ENCODE assay signal across 8 cellular contexts in genomic region chr4:1010522-1011021, GRCh38. TPM values are rescaled to one million over a fixed set of nuclear protein-coding genes. Genes with fewer than 3 reads are reported as not detected.
DNase-seq lines count a peak whose midpoint lies in the region; ATAC-seq and TF ChIP-seq lines count a peak whose summit lies in the region.

No MANE protein-coding gene starts in this region.

- peaks cover 9 to 16% of the 10 kb centered on the region in 2 donors for H3K4me1 ChIP-seq in breast epithelium

- no peak for TF ChIP-seq CTCF in WI38 (IDR thresholded peaks at IDR 0.05; ENCODE audit: low read depth, low read length)
- no peak for TF ChIP-seq CTCF in breast epithelium (IDR thresholded peaks at IDR 0.05)
- no peak for TF ChIP-seq CTCF in lower leg skin (IDR thresholded peaks at IDR 0.05)

- TF ChIP-seq RAD21 in Ishikawa (IDR thresholded peaks at IDR 0.05; ENCODE audit: low read depth): no peak

- TF ChIP-seq EP300 in Ishikawa (IDR thresholded peaks at IDR 0.05; ENCODE audit: borderline replicate concordance): no peak

- H3K27me3 ChIP-seq in breast epithelium: peaks cover 0 to 4% of the 10 kb centered on the region in 2 donors

- H3K4me3 ChIP-seq in WI38 (ENCODE audit: low read depth, low read length) (peak overlapping the region; percentile 39; the same call in 1 of the 2 replicates), breast epithelium (peak overlapping the region; percentile 47 to 81 (median 66)), lower leg skin (ENCODE audit: low read depth, poor library complexity, severe bottlenecking) (no peak overlapping the region)

- peak overlapping the region; percentile 75 to 85 for H3K27ac ChIP-seq in breast epithelium

- intact Hi-C loops in breast epithelium (cut with DNase I; ENCODE audit: low total_unique reads): no loop called here
- intact Hi-C loops in lower leg skin (cut with DNase I; ENCODE audit: low total_unique reads): no loop called here

- 1 to 4% methylated on average over 24 to 27 of the region's 28 CpGs for WGBS in lower leg skin, 2 donors

- no peaks in the 10 kb centered on the region for H3K36me3 ChIP-seq in breast epithelium

- peak; percentile 89 for DNase-seq in EH (ENCODE audit: low read depth)
- DNase-seq in breast epithelium (ENCODE audit: low spot score in 2 of 2): peak in 1 of 2 donors; percentile 73
- DNase-seq in lower leg skin (ENCODE audit: low spot score in 2 of 2): peak; percentile 79 to 96
- DNase-seq in stimulated activated CD4-positive, alpha-beta T cell treated with anti-CD3 and anti-CD28 coated beads, TNF-alpha, amount 100 ng/mL, for 48 hours (ENCODE audit: low read depth in 3 of 3): peak; percentile 50 to 71 (median 57)
- DNase-seq in GOT3 (lab: John Stamatoyannopoulos, UW): no peak

- H3K9me3 ChIP-seq in breast epithelium: no peaks in the 10 kb centered on the region

- TF ChIP-seq POLR2A in breast epithelium (IDR thresholded peaks at IDR 0.05) (no peak), lower leg skin (IDR thresholded peaks at IDR 0.05) (no peak)

- ATAC-seq in HG02798 (IDR thresholded peaks at IDR 0.05; ENCODE audit: poor library complexity, unreplicated experiment): no peak

TF ChIP-seq in Ishikawa, 13 proteins besides CTCF, POLR2A, EP300 and RAD21:
- TF ChIP-seq NFIC (IDR thresholded peaks at IDR 0.05): no peak; the same call in 1 of the 2 replicates
- no peak for TF ChIP-seq YY1 (IDR thresholded peaks at IDR 0.05; ENCODE audit: low read depth)
- peak; percentile 4; the same call in 1 of the 2 replicates for TF ChIP-seq USF1 (IDR thresholded peaks at IDR 0.05)
- peak; percentile 80 for TF ChIP-seq MAX (IDR thresholded peaks at IDR 0.05)
- TF ChIP-seq EGR1 (IDR thresholded peaks at IDR 0.05): no peak
- no peak for TF ChIP-seq FOXM1 (IDR thresholded peaks at IDR 0.05; ENCODE audit: borderline replicate concordance, low read depth)
- TF ChIP-seq ZBTB7A (IDR thresholded peaks at IDR 0.05; ENCODE audit: low read depth): no peak; the same call in none of the 2 replicates
- TF ChIP-seq TAF1 (IDR thresholded peaks at IDR 0.05; ENCODE audit: low read depth): no peak
- TF ChIP-seq TCF12 (IDR thresholded peaks at IDR 0.05; ENCODE audit: low read depth): peak; percentile 18; the same call in 1 of the 2 replicates
- no peak for TF ChIP-seq CREB1 (IDR thresholded peaks at IDR 0.05; ENCODE audit: low read depth)
- 0 out of 2 replicates have a peak, but pooled peaks have one; percentile 8 for TF ChIP-seq TEAD4 (IDR thresholded peaks at IDR 0.05)
- TF ChIP-seq REST (IDR thresholded peaks at IDR 0.05; ENCODE audit: low read depth): no peak
- TF ChIP-seq CEBPB (IDR thresholded peaks at IDR 0.05): peak; percentile 44; the same call in 1 of the 2 replicates

RNA-seq across cellular contexts. Expression of gene FGFRL1, which starts 0.9 kb away (rescaled TPM):
- 10 to 100 TPM; 19.8 to 40.0 (median 22.9) TPM for total RNA-seq in breast epithelium
- 10 to 100 TPM in 2 of 4 donors, 1 to 10 TPM in 2; 7.4 to 13.7 (median 10.7) TPM for total RNA-seq in lower leg skin

RNA-seq across cellular contexts. Expression of gene SLC26A1, which starts 17.4 kb away (rescaled TPM):
- total RNA-seq in breast epithelium (under 1 TPM; 0.33 to 0.48 (median 0.44) TPM), lower leg skin (under 1 TPM in 3 of 4 donors, not detected in 1; 0.15 to 0.61 (median 0.19) TPM)

RNA-seq across cellular contexts. Expression of gene IDUA, which starts 23.7 kb away (rescaled TPM):
- 10 to 100 TPM; 16.3 to 32.8 (median 28.2) TPM for total RNA-seq in breast epithelium
- total RNA-seq in lower leg skin: 10 to 100 TPM in 2 of 4 donors, 1 to 10 TPM in 2; 6.0 to 13.4 (median 11.1) TPM

RNA-seq across cellular contexts. Expression of gene DGKQ, which starts 37.2 kb away (rescaled TPM):
- total RNA-seq in breast epithelium (1 to 10 TPM; 5.3 to 9.4 (median 8.8) TPM), lower leg skin (10 to 100 TPM; 18.4 to 30.7 (median 22.4) TPM)
